Comparison of ENCODE assay signal across 23 cellular contexts in the genomic region with DNA sequence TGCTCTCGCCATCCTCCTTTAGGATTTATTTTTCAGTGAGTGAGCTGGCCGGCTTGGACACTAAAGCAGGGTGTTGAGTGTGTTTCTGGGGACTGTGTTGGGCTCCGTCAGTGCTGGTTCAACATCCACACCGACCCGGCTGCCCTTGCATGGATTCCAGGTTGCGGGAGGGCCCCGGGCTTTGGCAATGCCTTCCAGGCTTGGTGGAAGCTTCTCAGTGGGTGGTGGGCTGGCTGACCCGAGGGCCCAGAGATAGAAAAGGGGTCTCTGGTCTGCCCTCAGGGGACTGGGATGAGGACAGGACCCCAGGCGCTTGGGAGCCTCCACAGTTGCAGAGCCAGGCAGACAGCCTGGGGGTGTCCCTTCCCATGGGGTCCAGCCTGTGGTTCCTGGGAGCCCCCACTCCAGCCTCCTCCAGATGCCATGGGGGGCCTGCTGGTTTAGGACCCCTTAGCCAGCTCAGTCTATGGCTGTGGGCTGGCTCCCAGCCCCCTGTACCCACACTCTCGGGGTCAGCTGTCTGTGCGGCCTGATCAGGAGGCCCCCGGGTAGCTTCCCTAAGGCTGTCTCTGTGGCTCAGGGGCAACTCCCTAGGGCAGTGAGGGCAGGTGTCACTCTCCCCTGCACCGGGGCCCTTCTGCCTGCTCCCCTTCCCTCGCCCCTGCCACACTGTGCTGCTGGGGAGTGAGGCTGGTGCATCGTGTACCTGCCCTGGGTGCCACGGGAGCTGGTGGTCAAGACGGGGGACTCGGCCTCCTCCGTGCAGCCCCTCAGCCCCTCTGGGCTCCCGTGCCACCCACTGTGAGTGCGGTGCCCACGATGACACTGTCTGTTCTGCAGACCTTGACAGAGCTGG. TPM values are rescaled to one million over a fixed set of nuclear protein-coding genes. Genes with fewer than 3 reads are reported as not detected.
DNase-seq lines count a peak whose midpoint lies in the region; ATAC-seq and TF ChIP-seq lines count a peak whose summit lies in the region.
"Had no signal": no experiment of that assay in that cellular context is flagged by ENCODE, and none has a peak within 500 bp of the region (broad histone marks: within the 10 kb centered on the region; RNA-seq: fewer than 3 reads in every experiment).

No MANE protein-coding gene starts in this region.

- POLR2A ChIA-PET in AG04450 (lab: Yijun Ruan, JAX), result interaction anchor here (0.6 kb wide), 1 partner anchor 9 kb away, joined by 3 read pairs; no protein-coding TSS in a partner anchor
- POLR2A ChIA-PET in naive thymus-derived CD4-positive, alpha-beta T cell (lab: Charles Lee), result no interaction called here

- no peak for DNase-seq in AG04450 (ENCODE audit: low read depth, low spot score)
- no peak for DNase-seq in RWPE2 (ENCODE audit: low spot score)
- DNase-seq in esophagus muscularis mucosa (ENCODE audit: extremely low spot score), result no peak
- no peak for DNase-seq in GM19240 (ENCODE audit: insufficient read length, low spot score)
- DNase-seq in naive thymus-derived CD4-positive, alpha-beta T cell, result no peak
- no peak for DNase-seq in NCI-H2081 treated with DMSO at 0.1 percent for 48 hours (lab: John Stamatoyannopoulos, UW)
- DNase-seq in SIG-M5 (lab: John Stamatoyannopoulos, UW), result no peak
- DNase-seq: ACHN; activated B cell treated with CpG ODN at 0.5 μM for 24 hours; activated CD8-positive, alpha-beta memory T cell treated with anti-CD3 and anti-CD28 coated beads for 24 hours; cerebellar nuclear complex; foreskin keratinocyte; NCI-H1436 treated with DMSO at 0.1 percent for 48 hours; NK-92 treated with Interleukin-12 subunit alpha and Interleukin-12 subunit beta, amount 100 ng/mL, for 24 hours; SHP77; small intestine; stimulated activated CD4-positive, alpha-beta T cell treated with anti-CD3 and anti-CD28 coated beads, Interleukin-4, amount 100 ng/mL, for 24 hours; stimulated activated CD8-positive, alpha-beta memory T cell treated with anti-CD3 and anti-CD28 coated beads, Interleukin-4, amount 100 ng/mL, for 48 hours had no signal

- H3K9me3 Mint-ChIP-seq in naive thymus-derived CD4-positive, alpha-beta T cell, result no peaks in the 10 kb centered on the region
- H3K9me3 Mint-ChIP-seq: activated B cell treated with CpG ODN at 0.5 μM for 24 hours; T-helper 1 cell treated with Interleukin-12 subunit alpha and Interleukin-12 subunit beta and Interleukin-4 antibody, amounts not matched to agents 30 μg/mL and 1 μg/mL, for 36 hours; type B pancreatic cell had no signal

- 83% methylated on average over 18 of the region's 22 CpGs for WGBS in esophagus muscularis mucosa

- H3K27ac Mint-ChIP-seq in naive thymus-derived CD4-positive, alpha-beta T cell, result peak overlapping the region in 1 of 9 donors; percentile 51
- H3K27ac Mint-ChIP-seq: activated B cell treated with CpG ODN at 0.5 μM for 24 hours; T-helper 1 cell treated with Interleukin-12 subunit alpha and Interleukin-12 subunit beta and Interleukin-4 antibody, amounts not matched to agents 30 μg/mL and 1 μg/mL, for 36 hours had no signal

- intact Hi-C loops in esophagus muscularis mucosa (cut with DNase I), result no loop called here
- intact Hi-C loops in naive thymus-derived CD4-positive, alpha-beta T cell (cut with micrococcal nuclease), result no loop called here

- H3K36me3 Mint-ChIP-seq in naive thymus-derived CD4-positive, alpha-beta T cell, result peaks cover 0 to 15% (median 0%) of the 10 kb centered on the region in 5 donors

- TF ChIP-seq POLR2A in esophagus muscularis mucosa (IDR thresholded peaks at IDR 0.05; ENCODE audit: low read depth), result no peak

- no peaks in the 10 kb centered on the region for H3K27me3 Mint-ChIP-seq in naive thymus-derived CD4-positive, alpha-beta T cell
- H3K27me3 Mint-ChIP-seq: activated B cell treated with CpG ODN at 0.5 μM for 24 hours, type B pancreatic cell had no signal

- H3K4me3 Mint-ChIP-seq in naive thymus-derived CD4-positive, alpha-beta T cell, result no peak overlapping the region
- H3K4me3 Mint-ChIP-seq: activated B cell treated with CpG ODN at 0.5 μM for 24 hours; T-helper 1 cell treated with Interleukin-12 subunit alpha and Interleukin-12 subunit beta and Interleukin-4 antibody, amounts not matched to agents 30 μg/mL and 1 μg/mL, for 36 hours; type B pancreatic cell had no signal

- H3K36me3 ChIP-seq in RWPE2 (ENCODE audit: low read depth) (peaks cover 86% of the 10 kb centered on the region), esophagus muscularis mucosa (peaks cover 0 to 21% (median 16%) of the 10 kb centered on the region in 4 donors), skeletal muscle satellite cell (ENCODE audit: insufficient read depth, low read length) (peaks cover 23% of the 10 kb centered on the region)
- H3K36me3 ChIP-seq in naive thymus-derived CD4-positive, alpha-beta T cell (ENCODE audit: control insufficient read depth in 2 of 3, insufficient read depth in 3 of 3, low read length in 3 of 3), result peaks cover 0 to 27% (median 3%) of the 10 kb centered on the region in 3 experiments
- H3K36me3 ChIP-seq: ovary had no signal

- no peak overlapping the region for H3K9ac ChIP-seq in skeletal muscle satellite cell (ENCODE audit: low read depth, low read length)

- no peak overlapping the region for H3K4me3 ChIP-seq in AG04450 (ENCODE audit: low read depth, low read length)
- H3K4me3 ChIP-seq in RWPE2 (ENCODE audit: severe bottlenecking), result no peak overlapping the region
- peak overlapping the region in 1 of 4 donors; percentile 10 for H3K4me3 ChIP-seq in esophagus muscularis mucosa
- no peak overlapping the region for H3K4me3 ChIP-seq in skeletal muscle satellite cell (ENCODE audit: low read length)
- no peak overlapping the region for H3K4me3 ChIP-seq in naive thymus-derived CD4-positive, alpha-beta T cell (ENCODE audit: low read length)
- H3K4me3 ChIP-seq: HAP-1, ovary had no signal

- no peak for TF ChIP-seq EP300 in esophagus muscularis mucosa (IDR thresholded peaks at IDR 0.05)

- peaks cover 20 to 34% (median 22%) of the 10 kb centered on the region in 7 donors for H3K4me1 Mint-ChIP-seq in naive thymus-derived CD4-positive, alpha-beta T cell

- peak overlapping the region; percentile 5 for H3K4me2 ChIP-seq in skeletal muscle satellite cell (ENCODE audit: low read length)

- CTCF ChIA-PET in AG04450 (lab: Charles Lee), result interaction anchor here (1.4 kb wide), 1 partner anchor 240 kb away, joined by 5 read pairs; no protein-coding TSS in a partner anchor
- CTCF ChIA-PET in naive thymus-derived CD4-positive, alpha-beta T cell (lab: Charles Lee), result interaction anchor here (0.5 kb wide), 1 partner anchor 14 kb away, joined by 3 read pairs; no protein-coding TSS in a partner anchor

- peaks cover 18% of the 10 kb centered on the region for H3K4me1 ChIP-seq in RWPE2 (ENCODE audit: insufficient read depth, poor library complexity, severe bottlenecking)
- H3K4me1 ChIP-seq in esophagus muscularis mucosa, result peaks cover 26 to 54% (median 45%) of the 10 kb centered on the region in 4 donors
- peaks cover 41% of the 10 kb centered on the region for H3K4me1 ChIP-seq in skeletal muscle satellite cell (ENCODE audit: control insufficient read depth, insufficient read depth, low read length)
- H3K4me1 ChIP-seq in naive thymus-derived CD4-positive, alpha-beta T cell (ENCODE audit: control insufficient read depth in 2 of 2, insufficient read depth in 2 of 2, low read length in 2 of 2), result no peaks in the 10 kb centered on the region
- H3K4me1 ChIP-seq: foreskin keratinocyte, HAP-1 had no signal

- H3K9me3 ChIP-seq in AG04450 (ENCODE audit: control insufficient read depth, insufficient read depth, low read length) (peaks cover 8% of the 10 kb centered on the region; the same call in 1 of the 2 replicates), RWPE2 (ENCODE audit: severe bottlenecking) (no peaks in the 10 kb centered on the region), esophagus muscularis mucosa (no peaks in the 10 kb centered on the region), skeletal muscle satellite cell (replicated peaks; ENCODE audit: low read length) (no peaks in the 10 kb centered on the region)
- no peaks in the 10 kb centered on the region for H3K9me3 ChIP-seq in naive thymus-derived CD4-positive, alpha-beta T cell (ENCODE audit: control insufficient read depth in 2 of 3, low read length in 3 of 3)
- H3K9me3 ChIP-seq: HAP-1, ovary had no signal

- H3K27ac ChIP-seq in AG04450 (ENCODE audit: low read depth, low read length), result peak overlapping the region; percentile 21
- H3K27ac ChIP-seq in RWPE2 (ENCODE audit: poor library complexity, severe bottlenecking), result peak overlapping the region; percentile 96
- peak overlapping the region; percentile 8 to 82 (median 68) for H3K27ac ChIP-seq in esophagus muscularis mucosa (replicated peaks in 1 of 4)
- no peak overlapping the region for H3K27ac ChIP-seq in naive thymus-derived CD4-positive, alpha-beta T cell (ENCODE audit: low read depth, low read length)
- H3K27ac ChIP-seq: foreskin keratinocyte, ovary had no signal

- ATAC-seq in RWPE2 (ENCODE audit: low read depth), result no peak
- ATAC-seq in naive thymus-derived CD4-positive, alpha-beta T cell, result no peak
- ATAC-seq: foreskin keratinocyte had no signal

- H3K27me3 ChIP-seq in AG04450 (ENCODE audit: control insufficient read depth, insufficient read depth, low read length) (no peaks in the 10 kb centered on the region), RWPE2 (ENCODE audit: insufficient read depth, poor library complexity, severe bottlenecking) (no peaks in the 10 kb centered on the region), esophagus muscularis mucosa (no peaks in the 10 kb centered on the region), skeletal muscle satellite cell (ENCODE audit: control insufficient read depth, insufficient read depth, low read length) (no peaks in the 10 kb centered on the region)
- H3K27me3 ChIP-seq in naive thymus-derived CD4-positive, alpha-beta T cell (ENCODE audit: control insufficient read depth in 2 of 2, insufficient read depth in 2 of 2, low read length in 2 of 2), result no peaks in the 10 kb centered on the region
- H3K27me3 ChIP-seq: foreskin keratinocyte, ovary had no signal

- no peak for TF ChIP-seq CTCF in AG04450 (IDR thresholded peaks at IDR 0.05; ENCODE audit: low read depth, low read length)
- TF ChIP-seq CTCF in RWPE2 (IDR thresholded peaks at IDR 0.05; ENCODE audit: poor library complexity, severe bottlenecking), result no peak
- no peak for TF ChIP-seq CTCF in esophagus muscularis mucosa (IDR thresholded peaks at IDR 0.05)

RNA-seq across cellular contexts. Expression of a gene that starts 16.5 kb away (rescaled TPM):
- 129 and 142 TPM in 2 replicates for polyA plus RNA-seq in AG04450 (2011; rRNA removed)
- 163 and 204 TPM in 2 replicates for polyA minus RNA-seq in AG04450 (2011; rRNA and poly(A)+ RNA removed)
- total RNA-seq in esophagus muscularis mucosa, result 10 to 100 TPM; 22.4 to 40.9 (median 31.8) TPM
- total RNA-seq in skeletal muscle satellite cell (2012; rRNA removed), result 59.4 and 61.1 TPM in 2 replicates
- total RNA-seq in naive thymus-derived CD4-positive, alpha-beta T cell, result 100 to 1,000 TPM in 1 of 5 experiments, 10 to 100 TPM in 4; 71.1 to 103 (median 97.0) TPM
- 10 to 100 TPM; 27.8 to 40.3 TPM for polyA plus RNA-seq in naive thymus-derived CD4-positive, alpha-beta T cell

RNA-seq across cellular contexts. Expression of a gene that starts 40.6 kb away (rescaled TPM):
- 54.3 and 62.0 TPM in 2 replicates for polyA plus RNA-seq in AG04450 (2011; rRNA removed)
- polyA minus RNA-seq in AG04450 (2011; rRNA and poly(A)+ RNA removed), result 29.1 and 31.3 TPM in 2 replicates
- total RNA-seq in esophagus muscularis mucosa, result 10 to 100 TPM in 1 of 4 donors, 1 to 10 TPM in 3; 5.0 to 21.1 (median 8.1) TPM
- 15.5 and 28.0 TPM in 2 replicates for total RNA-seq in skeletal muscle satellite cell (2012; rRNA removed)
- 10 to 100 TPM; 14.7 to 66.5 (median 36.6) TPM for total RNA-seq in naive thymus-derived CD4-positive, alpha-beta T cell
- 10 to 100 TPM; 52.2 to 59.7 TPM for polyA plus RNA-seq in naive thymus-derived CD4-positive, alpha-beta T cell

RNA-seq across cellular contexts. Expression of a gene that starts 53.9 kb away (rescaled TPM):
- polyA plus RNA-seq in AG04450 (2011; rRNA removed), result 8.2 and 10.6 TPM in 2 replicates
- 8.5 and 12.2 TPM in 2 replicates for polyA minus RNA-seq in AG04450 (2011; rRNA and poly(A)+ RNA removed)
- 10 to 100 TPM in 3 of 4 donors, 1 to 10 TPM in 1; 9.1 to 18.9 (median 16.3) TPM for total RNA-seq in esophagus muscularis mucosa
- total RNA-seq in skeletal muscle satellite cell (2012; rRNA removed), result 28.9 and 30.4 TPM in 2 replicates
- 10 to 100 TPM; 24.2 to 33.1 (median 28.8) TPM for total RNA-seq in naive thymus-derived CD4-positive, alpha-beta T cell
- 10 to 100 TPM; 10.1 to 21.8 TPM for polyA plus RNA-seq in naive thymus-derived CD4-positive, alpha-beta T cell
